18 cellular contexts compared by ENCODE assay signal in the genomic region with DNA sequence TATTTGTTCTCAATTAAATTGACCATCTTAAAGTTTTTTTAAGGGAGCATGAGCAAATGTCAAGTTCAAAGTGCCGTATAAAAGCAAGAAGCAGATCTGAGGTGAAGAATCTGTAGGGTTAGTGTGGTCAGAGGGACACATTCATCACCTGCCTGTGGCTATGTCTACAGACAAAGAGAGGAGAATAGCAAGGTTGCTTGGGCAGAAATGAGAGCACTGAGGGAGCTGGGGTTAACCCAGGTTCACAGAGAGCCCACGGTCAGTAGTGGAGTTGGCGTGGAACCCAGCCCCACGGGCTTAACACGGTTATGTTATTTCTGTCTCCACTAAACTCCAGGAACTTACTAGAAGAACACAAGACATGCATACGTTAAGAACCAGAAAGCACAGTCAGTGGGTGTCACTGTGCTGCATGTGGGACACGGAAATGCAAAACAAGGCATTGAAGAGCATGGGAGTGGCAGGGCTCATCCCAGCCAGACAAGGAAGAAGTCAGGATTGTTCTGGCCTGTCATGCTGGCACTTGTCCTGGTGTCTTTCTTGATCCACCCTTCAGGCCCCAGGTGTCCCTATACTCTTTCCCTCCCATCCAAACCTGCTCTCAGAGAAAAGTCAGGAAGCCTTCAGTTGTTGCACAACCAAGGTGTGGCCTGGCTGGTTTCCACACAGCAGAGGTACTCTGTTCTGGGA.
DNase-seq lines count a peak whose midpoint lies in the region; ATAC-seq, FAIRE-seq and TF ChIP-seq lines count a peak whose summit lies in the region.
"Had no signal": no experiment of that assay in that cellular context is flagged by ENCODE, and none has a peak within 500 bp of the region (broad histone marks: within the 10 kb centered on the region; RNA-seq: fewer than 3 reads in every experiment).

No MANE protein-coding gene starts in this region.

- no peak overlapping the region for H2BK15ac ChIP-seq in H1 (ENCODE audit: low read length)

- H3K23ac ChIP-seq in H1 (ENCODE audit: insufficient read length), result no peak overlapping the region

- DNase-seq in NCI-H526 treated with DMSO at 0.1 percent for 48 hours (lab: John Stamatoyannopoulos, UW) (peak; percentile 72), H1 (ENCODE audit: low read depth in 1 of 2, low spot score in 2 of 2) (no peak), putamen (ENCODE audit: low spot score) (peak; percentile 22), kidney (no peak), glomerular visceral epithelial cell (ENCODE audit: extremely low spot score) (no peak)
- no peak for DNase-seq in activated naive CD4-positive, alpha-beta T cell treated with anti-CD3 and anti-CD28 coated beads, Interleukin-2, amount 50 U/mL, for 72 hours (ENCODE audit: low spot score in 2 of 2)
- DNase-seq in stimulated activated CD4-positive, alpha-beta T cell treated with anti-CD3 and anti-CD28 coated beads, Interleukin-12 subunit alpha, Interleukin-12 subunit beta, amount 100 ng/mL, for 4 hours, result no peak
- DNase-seq: activated CD4-positive, CD25-positive, alpha-beta regulatory T cell treated with anti-CD3 and anti-CD28 coated beads, Interleukin-2, amount 50 U/mL, for 72 hours; activated T-cell treated with anti-CD3 and anti-CD28 coated beads for 4 hours; BE2C; effector memory CD4-positive, alpha-beta T cell; GDM1; nephron progenitor cell; SHP77 had no signal

- H3K27me3 ChIP-seq in H1 (replicated peaks in 1 of 4; ENCODE audit: control insufficient read depth in 3 of 4, extremely low read depth in 1 of 4, insufficient read depth in 3 of 4, low read length in 3 of 4), result no peaks in the 10 kb centered on the region
- H3K27me3 ChIP-seq: BE2C had no signal

- no peak overlapping the region; the same call in 1 of the 2 replicates for H2AFZ ChIP-seq in H1 (ENCODE audit: low read length)

- H2BK12ac ChIP-seq in H1 (ENCODE audit: low read depth, low read length), result peak overlapping the region; percentile 53; the same call in 1 of the 2 replicates

- no peak overlapping the region for H2BK20ac ChIP-seq in H1 (ENCODE audit: low read length)

- peak; percentile 64 for ATAC-seq in HG02610 (IDR thresholded peaks at IDR 0.05; ENCODE audit: unreplicated experiment)
- no peak for ATAC-seq in activated naive CD4-positive, alpha-beta T cell treated with anti-CD3 and anti-CD28 coated beads, Interleukin-2, amount 50 U/mL, for 72 hours

- 78% methylated on average over 7 of the region's 7 CpGs; no CpG with 5 or more reads in 1 of the 2 experiments for WGBS in H1 (ENCODE audit: extremely low coverage in 1 of 2, insufficient coverage in 1 of 2, insufficient read length in 1 of 2, insufficient replicate concordance in 2 of 2, low coverage in 1 of 2, low lambda C conversion rate in 2 of 2, missing lambda C conversion rate in 1 of 2), 2 experiments

- CTCF ChIA-PET in H1 (lab: Charles Lee; ENCODE audit: partially characterized antibody), result interaction anchor here (0.8 kb wide), 1 partner anchor 19 kb away, joined by 3 read pairs; no protein-coding TSS in a partner anchor

- POLR2A ChIA-PET in H1 (lab: Charles Lee; ENCODE audit: partially characterized antibody), result no interaction called here

- no peak for TF ChIP-seq CTCF in H1 (IDR thresholded peaks at IDR 0.05; ENCODE audit: control extremely low read depth in 1 of 3, insufficient read depth in 1 of 3, low read depth in 1 of 3, low read length in 3 of 3)
- TF ChIP-seq CTCF in kidney (IDR thresholded peaks at IDR 0.05; ENCODE audit: borderline replicate concordance, extremely low read depth, insufficient read depth), result no peak

- H3K18ac ChIP-seq in H1 (ENCODE audit: extremely low read depth, low read length), result no peak overlapping the region

- H3K79me2 ChIP-seq in H1 (ENCODE audit: control insufficient read depth in 1 of 2, insufficient read depth in 2 of 2, low read length in 2 of 2), result no peaks in the 10 kb centered on the region

- H2BK120ac ChIP-seq in H1 (replicated peaks; ENCODE audit: low read depth, low read length), result no peak overlapping the region

- H2BK5ac ChIP-seq in H1 (ENCODE audit: low read depth, low read length), result no peak overlapping the region

- no peak overlapping the region for H3K56ac ChIP-seq in H1 (replicated peaks; ENCODE audit: insufficient read length, low read depth, low read length)

- H3K9ac ChIP-seq in H1 (replicated peaks in 1 of 4; ENCODE audit: extremely low read depth in 1 of 4, low read depth in 3 of 4, low read length in 3 of 4) (no peak overlapping the region), kidney (ENCODE audit: low read length in 2 of 2) (no peak overlapping the region)

- H3K4me2 ChIP-seq in H1 (ENCODE audit: insufficient read depth in 1 of 2, low read depth in 2 of 2, low read length in 2 of 2), result no peak overlapping the region

- H4K20me1 ChIP-seq in H1 (replicated peaks in 1 of 2; ENCODE audit: control insufficient read depth in 1 of 2, insufficient read depth in 2 of 2, low read length in 2 of 2), result no peaks in the 10 kb centered on the region

- peak overlapping the region in 1 of 2 donors; percentile 4 for H3K27ac Mint-ChIP-seq in activated naive CD4-positive, alpha-beta T cell treated with anti-CD3 and anti-CD28 coated beads, Interleukin-2, amount 50 U/mL, for 72 hours
- H3K27ac Mint-ChIP-seq: activated naive CD8-positive, alpha-beta T cell; nephron progenitor cell had no signal

- H2AK5ac ChIP-seq in H1 (ENCODE audit: low read depth, low read length), result no peak overlapping the region

- intact Hi-C loops in kidney (cut with DNase I), result no loop called here

- H3K14ac ChIP-seq in H1 (ENCODE audit: insufficient read length), result no peak overlapping the region

- H3K9me3 ChIP-seq in H1 (ENCODE audit: insufficient read depth in 2 of 2, low read depth in 1 of 2, low read length in 1 of 2) (no peaks in the 10 kb centered on the region), kidney (ENCODE audit: control insufficient read depth in 1 of 2, low read length in 2 of 2) (no peaks in the 10 kb centered on the region)
- H3K9me3 ChIP-seq: BE2C, thoracic aorta had no signal

- no peak overlapping the region for H3K4me3 ChIP-seq in H1 (ENCODE audit: extremely low read depth in 1 of 4, insufficient read depth in 2 of 4, low read depth in 3 of 4, low read length in 4 of 4)
- no peak overlapping the region for H3K4me3 ChIP-seq in kidney (ENCODE audit: low read length in 2 of 2)
- H3K4me3 ChIP-seq: thoracic aorta had no signal

- TF ChIP-seq POLR2A in H1 (IDR thresholded peaks at IDR 0.05; ENCODE audit: control extremely low read depth in 1 of 2, low read depth in 2 of 2, low read length in 2 of 2), result no peak

- H4K8ac ChIP-seq in H1 (ENCODE audit: extremely low read depth, insufficient read depth, low read length), result no peak overlapping the region

- no peak for TF ChIP-seq RAD21 in H1 (IDR thresholded peaks at IDR 0.05 in 1 of 2, conservative IDR thresholded peaks at IDR 0.05 in 1 of 2; ENCODE audit: low read depth in 2 of 2, low read length in 2 of 2)

- H3K79me1 ChIP-seq in H1 (ENCODE audit: low read depth, low read length), result no peaks in the 10 kb centered on the region

- H3K9me3 Mint-ChIP-seq in activated naive CD4-positive, alpha-beta T cell treated with anti-CD3 and anti-CD28 coated beads, Interleukin-2, amount 50 U/mL, for 72 hours, result no peaks in the 10 kb centered on the region
- H3K9me3 Mint-ChIP-seq: nephron progenitor cell had no signal

- H3K36me3 ChIP-seq in H1 (ENCODE audit: control insufficient read depth in 2 of 4, insufficient read depth in 4 of 4, low read length in 3 of 4) (no peaks in the 10 kb centered on the region), kidney (ENCODE audit: control insufficient read depth in 1 of 2, insufficient read depth in 2 of 2, low read length in 2 of 2) (no peaks in the 10 kb centered on the region)
- H3K36me3 ChIP-seq: BE2C, thoracic aorta had no signal

- H4K91ac ChIP-seq in H1 (replicated peaks; ENCODE audit: insufficient read length, low read length), result no peak overlapping the region

- no peaks in the 10 kb centered on the region for H3K23me2 ChIP-seq in H1 (ENCODE audit: low read depth, low read length)

- peaks cover 0 to 1% of the 10 kb centered on the region in 2 donors for H3K36me3 Mint-ChIP-seq in activated naive CD4-positive, alpha-beta T cell treated with anti-CD3 and anti-CD28 coated beads, Interleukin-2, amount 50 U/mL, for 72 hours
- H3K36me3 Mint-ChIP-seq: activated naive CD8-positive, alpha-beta T cell had no signal

- H3K4ac ChIP-seq in H1 (replicated peaks; ENCODE audit: insufficient read length, low read depth, low read length), result no peak overlapping the region

- peaks cover 0 to 3% (median 0%) of the 10 kb centered on the region in 4 experiments; a peak in 1 of 7 replicates for H3K4me1 ChIP-seq in H1 (replicated peaks in 1 of 4; ENCODE audit: control insufficient read depth in 3 of 4, insufficient read depth in 4 of 4, low read length in 3 of 4)
- H3K4me1 ChIP-seq in kidney (ENCODE audit: control insufficient read depth in 1 of 2, insufficient read depth in 1 of 2, low read depth in 1 of 2, low read length in 2 of 2), result no peaks in the 10 kb centered on the region
- H3K4me1 ChIP-seq: BE2C had no signal

- no peak overlapping the region for H4K5ac ChIP-seq in H1 (ENCODE audit: insufficient read length, low read depth, low read length)

- TF ChIP-seq EP300 in H1 (IDR thresholded peaks at IDR 0.05; ENCODE audit: borderline replicate concordance in 1 of 2, low read depth in 2 of 2, low read length in 2 of 2), result no peak

- FAIRE-seq in H1 (lab: Jason Lieb, UNC) (no peak), kidney (lab: Jason Lieb, UNC) (no peak)
- FAIRE-seq: D721Med had no signal

- H3K27ac ChIP-seq in H1 (ENCODE audit: low read depth, low read length), result no peak overlapping the region
- H3K27ac ChIP-seq in kidney (ENCODE audit: low read depth in 2 of 2, low read length in 2 of 2), result no peak overlapping the region
- H3K27ac ChIP-seq: thoracic aorta had no signal

TF ChIP-seq in H1, 55 proteins besides CTCF, POLR2A, EP300 and RAD21 (continues in another document):
- no peak for TF ChIP-seq CEBPB (IDR thresholded peaks at IDR 0.05; ENCODE audit: low read depth, low read length)
- no peak for TF ChIP-seq BCL11A (IDR thresholded peaks at IDR 0.05; ENCODE audit: low read depth in 2 of 2, low read length in 2 of 2)
- TF ChIP-seq SP1 (IDR thresholded peaks at IDR 0.05; ENCODE audit: low read depth, low read length), result no peak
- TF ChIP-seq JUN (IDR thresholded peaks at IDR 0.05; ENCODE audit: low read depth, low read length), result no peak
- no peak for TF ChIP-seq CREB1 (IDR thresholded peaks at IDR 0.05)
- TF ChIP-seq ATF2 (IDR thresholded peaks at IDR 0.05; ENCODE audit: low read length), result no peak

Comparison
In these comparisons a context has a peak if more than half of its experiments do, and no peak if none do; other contexts are left out.
1. DNase-seq: peak in NCI-H526 treated with DMSO at 0.1 percent for 48 hours (single experiment) and putamen (single experiment); none in H1 (0 of 2), kidney (single experiment), activated naive CD4-positive, alpha-beta T cell treated with anti-CD3 and anti-CD28 coated beads, Interleukin-2, amount 50 U/mL, for 72 hours (0 of 2), glomerular visceral epithelial cell (single experiment) and stimulated activated CD4-positive, alpha-beta T cell treated with anti-CD3 and anti-CD28 coated beads, Interleukin-12 subunit alpha, Interleukin-12 subunit beta, amount 100 ng/mL, for 4 hours (single experiment).